Comparison of ENCODE assay signal across 9 cellular contexts in genomic region chr13:113123226-113124150, GRCh38. TPM values are rescaled to one million over a fixed set of nuclear protein-coding genes. Genes with fewer than 3 reads are reported as not detected.
DNase-seq lines count a peak whose midpoint lies in the region; ATAC-seq and TF ChIP-seq lines count a peak whose summit lies in the region.
"Had no signal": no experiment of that assay in that cellular context is flagged by ENCODE, and none has a peak within 500 bp of the region (broad histone marks: within the 10 kb centered on the region; RNA-seq: fewer than 3 reads in every experiment).

No MANE protein-coding gene starts in this region.

- H3K9me2 ChIP-seq in PC-3 (replicated peaks; ENCODE audit: low read length) = no peaks in the 10 kb centered on the region

- POLR2A ChIA-PET in PC-3 (lab: Charles Lee; ENCODE audit: unreplicated experiment) = no interaction called here

- intact Hi-C loops in PC-3 (cut with micrococcal nuclease) = no loop called here

- CTCF ChIA-PET in PC-3 (lab: Charles Lee) = no interaction called here

- ATAC-seq in PC-3 (no peak), HG02884 (IDR thresholded peaks at IDR 0.05; ENCODE audit: unreplicated experiment) (no peak)

- peak overlapping the region; percentile 53 for H3K27ac Mint-ChIP-seq in glutamatergic neuron (ENCODE audit: unreplicated experiment)

- H3K4me1 ChIP-seq in PC-3 (ENCODE audit: insufficient read depth, low read length) = no peaks in the 10 kb centered on the region

- H3K79me2 ChIP-seq in PC-3 (ENCODE audit: low read length) = no peaks in the 10 kb centered on the region

- peaks cover 14% of the 10 kb centered on the region for H3K27me3 Mint-ChIP-seq in glutamatergic neuron (ENCODE audit: unreplicated experiment)

- no peaks in the 10 kb centered on the region for H4K20me1 ChIP-seq in PC-3 (ENCODE audit: low read length)

- no peak for DNase-seq in PC-3
- peak; percentile 16 for DNase-seq in glutamatergic neuron
- no peak for DNase-seq in NCI-H1436 (lab: John Stamatoyannopoulos, UW)
- DNase-seq in GDM1 (lab: John Stamatoyannopoulos, UW) = no peak
- no peak for DNase-seq in activated CD4-positive, alpha-beta T cell treated with anti-CD3 and anti-CD28 coated beads for 48 hours
- DNase-seq: anterior cingulate cortex had no signal

- peak overlapping the region; percentile 57 for H3K4me3 Mint-ChIP-seq in glutamatergic neuron (ENCODE audit: unreplicated experiment)

- H3K27ac ChIP-seq in PC-3 (ENCODE audit: low read length) = no peak overlapping the region
- peak overlapping the region in 13 of 21 experiments; percentile 20 to 83 (median 47) for H3K27ac ChIP-seq in skin epidermis

- no peaks in the 10 kb centered on the region for H3K36me3 ChIP-seq in PC-3 (ENCODE audit: low read depth, low read length)

- H3K9me3 Mint-ChIP-seq in glutamatergic neuron (ENCODE audit: unreplicated experiment) = peaks cover 6% of the 10 kb centered on the region

- BruUV-seq in PC-3 (replicated peaks; lab: Mats Ljungman, UMichigan) = no TSS peak

- no peak overlapping the region for H3K4me2 ChIP-seq in PC-3 (ENCODE audit: low read length)

- H3K4me1 Mint-ChIP-seq in glutamatergic neuron (ENCODE audit: low read depth, unreplicated experiment) = peaks cover 6% of the 10 kb centered on the region

- no peaks in the 10 kb centered on the region for H3K27me3 ChIP-seq in PC-3 (ENCODE audit: low read length)

- H3K9ac ChIP-seq in PC-3 (ENCODE audit: low read length) = no peak overlapping the region

- TF ChIP-seq CTCF in GM12875 (IDR thresholded peaks at IDR 0.05; ENCODE audit: borderline replicate concordance, insufficient read depth, low read depth, low read length) (peak; percentile 32; the same call in 1 of the 2 replicates), PC-3 (conservative IDR thresholded peaks at IDR 0.05; ENCODE audit: low read depth, low read length) (peak; percentile 35), glutamatergic neuron (IDR thresholded peaks at IDR 0.05; ENCODE audit: partially characterized antibody, unreplicated experiment) (no peak)

- H3K36me3 Mint-ChIP-seq in glutamatergic neuron (ENCODE audit: unreplicated experiment) = no peaks in the 10 kb centered on the region

- no peak overlapping the region for H3K4me3 ChIP-seq in GM12875 (ENCODE audit: low read depth, low read length)
- no peak overlapping the region for H3K4me3 ChIP-seq in PC-3 (ENCODE audit: low read length)
- peak overlapping the region in 1 of 7 experiments; percentile 13 for H3K4me3 ChIP-seq in skin epidermis

- no peaks in the 10 kb centered on the region for H3K9me3 ChIP-seq in PC-3 (ENCODE audit: low read length)

- H2AFZ ChIP-seq in PC-3 (ENCODE audit: low read length) = no peak overlapping the region

- no peaks in the 10 kb centered on the region for H3F3A ChIP-seq in PC-3 (ENCODE audit: low read length, unreplicated experiment)

RNA-seq across cellular contexts. Expression of gene F10, which starts 0.9 kb away (rescaled TPM):
- total RNA-seq in PC-3 (2014; rRNA removed) (not detected in 2 replicates), glutamatergic neuron (ENCODE audit: unreplicated experiment) (0.74 TPM)

RNA-seq across cellular contexts. Expression of gene F7, which starts 17.9 kb away (rescaled TPM):
- total RNA-seq in PC-3 (2014; rRNA removed) (not detected in 2 replicates), glutamatergic neuron (ENCODE audit: unreplicated experiment) (not detected)

RNA-seq across cellular contexts. Expression of gene PROZ, which starts 35.0 kb away (rescaled TPM):
- total RNA-seq in PC-3 (2014; rRNA removed) (not detected in 2 replicates), glutamatergic neuron (ENCODE audit: unreplicated experiment) (not detected)
